ENCODE assay signal across 1 cellular context in the genomic region with DNA sequence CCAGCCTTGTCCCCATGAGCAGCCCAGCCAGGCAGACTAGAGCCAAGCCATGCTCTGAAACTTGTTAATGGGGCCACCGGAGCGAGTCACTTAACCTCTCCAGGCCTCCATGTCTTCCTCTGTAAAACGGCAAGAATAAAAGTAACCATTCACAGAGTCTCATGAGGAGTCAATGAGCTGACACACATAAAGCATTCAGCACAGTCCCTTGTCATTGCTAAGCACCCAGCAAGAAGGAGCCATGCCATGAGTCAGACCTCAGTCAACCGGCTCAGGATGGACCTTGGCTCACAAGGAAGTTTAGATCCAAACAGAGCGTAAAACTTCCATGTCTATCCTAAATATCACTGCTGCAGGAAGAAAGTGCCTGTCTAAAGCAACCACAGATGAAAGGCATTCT.
TF ChIP-seq lines count a peak whose summit lies in the region.

No MANE protein-coding gene starts in this region.

TF ChIP-seq in A549, 52 proteins besides CTCF, POLR2A, EP300 and RAD21 (continued from another document):
- TF ChIP-seq, protein P1, sequence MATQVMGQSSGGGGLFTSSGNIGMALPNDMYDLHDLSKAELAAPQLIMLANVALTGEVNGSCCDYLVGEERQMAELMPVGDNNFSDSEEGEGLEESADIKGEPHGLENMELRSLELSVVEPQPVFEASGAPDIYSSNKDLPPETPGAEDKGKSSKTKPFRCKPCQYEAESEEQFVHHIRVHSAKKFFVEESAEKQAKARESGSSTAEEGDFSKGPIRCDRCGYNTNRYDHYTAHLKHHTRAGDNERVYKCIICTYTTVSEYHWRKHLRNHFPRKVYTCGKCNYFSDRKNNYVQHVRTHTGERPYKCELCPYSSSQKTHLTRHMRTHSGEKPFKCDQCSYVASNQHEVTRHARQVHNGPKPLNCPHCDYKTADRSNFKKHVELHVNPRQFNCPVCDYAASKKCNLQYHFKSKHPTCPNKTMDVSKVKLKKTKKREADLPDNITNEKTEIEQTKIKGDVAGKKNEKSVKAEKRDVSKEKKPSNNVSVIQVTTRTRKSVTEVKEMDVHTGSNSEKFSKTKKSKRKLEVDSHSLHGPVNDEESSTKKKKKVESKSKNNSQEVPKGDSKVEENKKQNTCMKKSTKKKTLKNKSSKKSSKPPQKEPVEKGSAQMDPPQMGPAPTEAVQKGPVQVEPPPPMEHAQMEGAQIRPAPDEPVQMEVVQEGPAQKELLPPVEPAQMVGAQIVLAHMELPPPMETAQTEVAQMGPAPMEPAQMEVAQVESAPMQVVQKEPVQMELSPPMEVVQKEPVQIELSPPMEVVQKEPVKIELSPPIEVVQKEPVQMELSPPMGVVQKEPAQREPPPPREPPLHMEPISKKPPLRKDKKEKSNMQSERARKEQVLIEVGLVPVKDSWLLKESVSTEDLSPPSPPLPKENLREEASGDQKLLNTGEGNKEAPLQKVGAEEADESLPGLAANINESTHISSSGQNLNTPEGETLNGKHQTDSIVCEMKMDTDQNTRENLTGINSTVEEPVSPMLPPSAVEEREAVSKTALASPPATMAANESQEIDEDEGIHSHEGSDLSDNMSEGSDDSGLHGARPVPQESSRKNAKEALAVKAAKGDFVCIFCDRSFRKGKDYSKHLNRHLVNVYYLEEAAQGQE (IDR thresholded peaks at IDR 0.05) = no peak
- no peak for TF ChIP-seq ELK1 (IDR thresholded peaks at IDR 0.05; ENCODE audit: low read depth, low read length)
- TF ChIP-seq, protein P2, sequence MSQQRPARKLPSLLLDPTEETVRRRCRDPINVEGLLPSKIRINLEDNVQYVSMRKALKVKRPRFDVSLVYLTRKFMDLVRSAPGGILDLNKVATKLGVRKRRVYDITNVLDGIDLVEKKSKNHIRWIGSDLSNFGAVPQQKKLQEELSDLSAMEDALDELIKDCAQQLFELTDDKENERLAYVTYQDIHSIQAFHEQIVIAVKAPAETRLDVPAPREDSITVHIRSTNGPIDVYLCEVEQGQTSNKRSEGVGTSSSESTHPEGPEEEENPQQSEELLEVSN (IDR thresholded peaks at IDR 0.05; ENCODE audit: borderline replicate concordance, low read depth) = no peak
